ENCODE assay signal across 32 cellular contexts in genomic region chr2:27931361-27931937, GRCh38. TPM values are rescaled to one million over a fixed set of nuclear protein-coding genes. Genes with fewer than 3 reads are reported as not detected.
DNase-seq lines count a peak whose midpoint lies in the region; ATAC-seq, FAIRE-seq and TF ChIP-seq lines count a peak whose summit lies in the region.
"Had no signal": no experiment of that assay in that cellular context is flagged by ENCODE, and none has a peak within 500 bp of the region (broad histone marks: within the 10 kb centered on the region; RNA-seq: fewer than 3 reads in every experiment).

No MANE protein-coding gene starts in this region.

- 54% methylated on average over 4 of the region's 4 CpGs for WGBS in hepatocyte (ENCODE audit: low lambda C conversion rate, missing lambda C conversion rate)

- no peak overlapping the region for H3K4me3 Mint-ChIP-seq in progenitor cell of endocrine pancreas (ENCODE audit: low read depth)
- H3K4me3 Mint-ChIP-seq in activated T-helper 2 cell treated with anti-CD3 and anti-CD28 coated beads, Interferon-gamma antibody, Interleukin-2, Interleukin-4, amounts not matched to agents 10 μg/mL and 5 μg/mL and 100 μg/mL, durations not matched to agents 14 hours and 24 hours and 36 hours (ENCODE audit: low read depth) = no peak overlapping the region
- H3K4me3 Mint-ChIP-seq: IgD-negative memory B cell; stimulated activated naive CD8-positive, alpha-beta T cell treated with anti-CD3 and anti-CD28 coated beads, Interleukin-15, Interleukin-2, amounts not matched to agents 100 ng/mL and 50 ng/mL, for 24 hours had no signal

- no peaks in the 10 kb centered on the region for H3K9me3 ChIP-seq in hepatocyte (ENCODE audit: low read depth)
- H3K9me3 ChIP-seq: BE2C, heart right ventricle, right atrium auricular region, spleen, thoracic aorta, uterus had no signal

- peaks cover 7% of the 10 kb centered on the region for H3K36me3 Mint-ChIP-seq in progenitor cell of endocrine pancreas (ENCODE audit: insufficient read depth)
- peaks cover 46% of the 10 kb centered on the region for H3K36me3 Mint-ChIP-seq in activated T-helper 2 cell treated with anti-CD3 and anti-CD28 coated beads, Interferon-gamma antibody, Interleukin-2, Interleukin-4, amounts not matched to agents 10 μg/mL and 5 μg/mL and 100 μg/mL, durations not matched to agents 14 hours and 24 hours and 36 hours (ENCODE audit: low read depth)

- no peaks in the 10 kb centered on the region for H4K20me1 ChIP-seq in hepatocyte (ENCODE audit: insufficient read depth, poor library complexity, severe bottlenecking)

- TF ChIP-seq CTCF in hepatocyte (IDR thresholded peaks at IDR 0.05; ENCODE audit: poor library complexity) (no peak), progenitor cell of endocrine pancreas (IDR thresholded peaks at IDR 0.05; ENCODE audit: unreplicated experiment) (no peak)

- H3K27ac ChIP-seq in hepatocyte = peak overlapping the region; percentile 67
- H3K27ac ChIP-seq: GM23248, heart right ventricle, parathyroid adenoma, right atrium auricular region, spleen, thoracic aorta had no signal

- no peaks in the 10 kb centered on the region for H3K9me2 ChIP-seq in hepatocyte (replicated peaks; ENCODE audit: insufficient read depth)

- H3K4me2 ChIP-seq in hepatocyte = peak overlapping the region; percentile 64

- intact Hi-C loops in activated T-helper 2 cell treated with anti-CD3 and anti-CD28 coated beads, Interferon-gamma antibody, Interleukin-2, Interleukin-4, amounts not matched to agents 10 μg/mL and 5 μg/mL and 100 μg/mL, durations not matched to agents 14 hours and 24 hours and 36 hours (cut with micrococcal nuclease) = no loop called here

- H3K36me3 ChIP-seq in hepatocyte (replicated peaks; ENCODE audit: insufficient read depth, low read depth) = no peaks in the 10 kb centered on the region
- H3K36me3 ChIP-seq: right atrium auricular region, thoracic aorta, uterus had no signal

- H3K4me1 Mint-ChIP-seq in progenitor cell of endocrine pancreas (ENCODE audit: low read depth) = peaks cover 11% of the 10 kb centered on the region
- peaks cover 14% of the 10 kb centered on the region for H3K4me1 Mint-ChIP-seq in activated T-helper 2 cell treated with anti-CD3 and anti-CD28 coated beads, Interferon-gamma antibody, Interleukin-2, Interleukin-4, amounts not matched to agents 10 μg/mL and 5 μg/mL and 100 μg/mL, durations not matched to agents 14 hours and 24 hours and 36 hours (ENCODE audit: low read depth)

- no peak for ATAC-seq in GM21528 (IDR thresholded peaks at IDR 0.05; ENCODE audit: low FRiP score, unreplicated experiment)
- ATAC-seq: heart right ventricle had no signal

- no peaks in the 10 kb centered on the region for H3K9me3 Mint-ChIP-seq in progenitor cell of endocrine pancreas (ENCODE audit: low read depth)
- H3K9me3 Mint-ChIP-seq in activated T-helper 2 cell treated with anti-CD3 and anti-CD28 coated beads, Interferon-gamma antibody, Interleukin-2, Interleukin-4, amounts not matched to agents 10 μg/mL and 5 μg/mL and 100 μg/mL, durations not matched to agents 14 hours and 24 hours and 36 hours = no peaks in the 10 kb centered on the region
- H3K9me3 Mint-ChIP-seq: IgD-negative memory B cell; stimulated activated naive CD8-positive, alpha-beta T cell treated with anti-CD3 and anti-CD28 coated beads, Interleukin-15, Interleukin-2, amounts not matched to agents 100 ng/mL and 50 ng/mL, for 24 hours had no signal

- H2AFZ ChIP-seq in hepatocyte = no peak overlapping the region
- H2AFZ ChIP-seq: GM23248, parathyroid adenoma had no signal

- H3K4me1 ChIP-seq in hepatocyte (ENCODE audit: insufficient read depth) = peaks cover 12% of the 10 kb centered on the region
- H3K4me1 ChIP-seq: heart right ventricle, parathyroid adenoma, right atrium auricular region, spleen had no signal

- DNase-seq in CMK (ENCODE audit: low read depth) = peak; percentile 14
- no peak for DNase-seq in RCC 7860 (ENCODE audit: low spot score)
- DNase-seq in hepatocyte (ENCODE audit: low spot score) = no peak
- peak; percentile 86 for DNase-seq in renal cortical epithelial cell (ENCODE audit: low read depth)
- no peak for DNase-seq in progenitor cell of endocrine pancreas (ENCODE audit: low spot score, unreplicated experiment)
- no peak for DNase-seq in activated T-helper 2 cell treated with anti-CD3 and anti-CD28 coated beads, Interferon-gamma antibody, Interleukin-2, Interleukin-4, amounts not matched to agents 10 μg/mL and 5 μg/mL and 100 μg/mL, durations not matched to agents 14 hours and 24 hours and 36 hours (ENCODE audit: low spot score)
- DNase-seq: activated CD4-positive, alpha-beta T cell treated with anti-CD3 and anti-CD28 coated beads, Interleukin-2, amount 50 U/mL, for 48 hours; activated CD4-positive, CD25-positive, alpha-beta regulatory T cell treated with anti-CD3 and anti-CD28 coated beads, Interleukin-2, amount 50 U/mL, for 72 hours; activated naive CD4-positive, alpha-beta T cell treated with Interleukin-2 at 50 U/mL for 16 hours; BE2C; dermis blood vessel endothelial cell; DMS79; GM23248; heart right ventricle; NCI-H146; NCI-H2107; NCI-H446; NCI-H82; RPMI8226; spleen; stimulated activated CD4-positive, alpha-beta T cell treated with anti-CD3 and anti-CD28 coated beads, Interleukin-2, amount 100 ng/mL, for 24 hours; stimulated activated CD8-positive, alpha-beta memory T cell treated with anti-CD3 and anti-CD28 coated beads, Interleukin-4, amount 100 ng/mL, for 48 hours; uterus had no signal

- FAIRE-seq in RCC 7860 (lab: Jason Lieb, UNC) = peak; percentile 90
- FAIRE-seq: frontal cortex, G401.6, TTC549 had no signal

- H3K79me2 ChIP-seq in hepatocyte = no peaks in the 10 kb centered on the region

- no peaks in the 10 kb centered on the region for H3K27me3 ChIP-seq in hepatocyte
- H3K27me3 ChIP-seq: BE2C, heart right ventricle, right atrium auricular region, spleen, uterus had no signal

- H3K27me3 Mint-ChIP-seq in progenitor cell of endocrine pancreas = no peaks in the 10 kb centered on the region
- no peaks in the 10 kb centered on the region for H3K27me3 Mint-ChIP-seq in activated T-helper 2 cell treated with anti-CD3 and anti-CD28 coated beads, Interferon-gamma antibody, Interleukin-2, Interleukin-4, amounts not matched to agents 10 μg/mL and 5 μg/mL and 100 μg/mL, durations not matched to agents 14 hours and 24 hours and 36 hours (ENCODE audit: low read depth)
- H3K27me3 Mint-ChIP-seq: IgD-negative memory B cell; stimulated activated naive CD8-positive, alpha-beta T cell treated with anti-CD3 and anti-CD28 coated beads, Interleukin-15, Interleukin-2, amounts not matched to agents 100 ng/mL and 50 ng/mL, for 24 hours had no signal

- no peak overlapping the region for H3K27ac Mint-ChIP-seq in progenitor cell of endocrine pancreas
- no peak overlapping the region for H3K27ac Mint-ChIP-seq in activated T-helper 2 cell treated with anti-CD3 and anti-CD28 coated beads, Interferon-gamma antibody, Interleukin-2, Interleukin-4, amounts not matched to agents 10 μg/mL and 5 μg/mL and 100 μg/mL, durations not matched to agents 14 hours and 24 hours and 36 hours
- H3K27ac Mint-ChIP-seq: IgD-negative memory B cell; stimulated activated naive CD8-positive, alpha-beta T cell treated with anti-CD3 and anti-CD28 coated beads, Interleukin-15, Interleukin-2, amounts not matched to agents 100 ng/mL and 50 ng/mL, for 24 hours had no signal

- H3K4me3 ChIP-seq in hepatocyte = no peak overlapping the region
- H3K4me3 ChIP-seq: GM23248, heart right ventricle, right atrium auricular region, spleen, thoracic aorta, uterus had no signal

RNA-seq across cellular contexts. Expression of gene BABAM2, which starts 40.9 kb away (rescaled TPM):
- 28.8 and 30.8 TPM in 2 replicates for total RNA-seq in hepatocyte
- 43.6 and 49.4 TPM in 2 replicates for polyA plus RNA-seq in hepatocyte
- 27.1 and 57.3 TPM in 2 replicates for total RNA-seq in renal cortical epithelial cell
- 37.1 and 37.6 TPM in 2 replicates for total RNA-seq in progenitor cell of endocrine pancreas
- total RNA-seq in activated T-helper 2 cell treated with anti-CD3 and anti-CD28 coated beads, Interferon-gamma antibody, Interleukin-2, Interleukin-4, amounts not matched to agents 10 μg/mL and 5 μg/mL and 100 μg/mL, durations not matched to agents 14 hours and 24 hours and 36 hours = 49.0 and 54.5 TPM in 2 replicates

RNA-seq across cellular contexts. Expression of gene RBKS, which starts 41.3 kb away (rescaled TPM):
- total RNA-seq in hepatocyte (5.5 and 6.7 TPM in 2 replicates), renal cortical epithelial cell (10.0 and 12.5 TPM in 2 replicates), progenitor cell of endocrine pancreas (5.0 and 5.4 TPM in 2 replicates)
- polyA plus RNA-seq in hepatocyte = 6.0 and 7.2 TPM in 2 replicates
- total RNA-seq in activated T-helper 2 cell treated with anti-CD3 and anti-CD28 coated beads, Interferon-gamma antibody, Interleukin-2, Interleukin-4, amounts not matched to agents 10 μg/mL and 5 μg/mL and 100 μg/mL, durations not matched to agents 14 hours and 24 hours and 36 hours = 1.8 and 3.0 TPM in 2 replicates

Comparison
In these comparisons a context has a peak if more than half of its experiments do, and no peak if none do; other contexts are left out.
1. DNase-seq: peak in CMK (single experiment) and renal cortical epithelial cell (single experiment); none in RCC 7860 (single experiment), hepatocyte (single experiment), progenitor cell of endocrine pancreas (single experiment) and activated T-helper 2 cell treated with anti-CD3 and anti-CD28 coated beads, Interferon-gamma antibody, Interleukin-2, Interleukin-4, amounts not matched to agents 10 μg/mL and 5 μg/mL and 100 μg/mL, durations not matched to agents 14 hours and 24 hours and 36 hours (single experiment).